ENCODE assay signal across 13 cellular contexts in the genomic region with DNA sequence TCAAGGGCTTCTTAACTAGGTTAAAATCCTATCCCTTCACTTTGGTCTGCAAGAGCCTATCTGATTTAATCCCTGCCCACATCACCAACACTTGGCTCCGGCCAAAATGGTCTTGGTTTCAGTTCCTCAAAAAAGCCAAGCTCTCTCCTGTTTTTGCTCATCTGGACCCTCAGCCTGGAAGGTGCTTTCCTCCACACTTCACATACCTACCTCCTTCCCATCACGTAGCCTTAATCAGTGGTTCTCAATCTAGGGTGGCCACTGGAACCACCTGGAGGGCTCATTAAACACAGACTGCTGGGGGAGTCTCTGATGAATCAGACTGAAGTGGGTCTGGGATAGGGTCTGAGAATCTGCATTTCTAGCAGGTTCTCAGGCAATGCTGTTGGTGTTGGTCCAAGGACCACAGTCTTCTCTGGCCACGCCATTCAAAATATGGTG.
DNase-seq lines count a peak whose midpoint lies in the region; ATAC-seq, FAIRE-seq and TF ChIP-seq lines count a peak whose summit lies in the region.
"Had no signal": no experiment of that assay in that cellular context is flagged by ENCODE, and none has a peak within 500 bp of the region (broad histone marks: within the 10 kb centered on the region; RNA-seq: fewer than 3 reads in every experiment).

No MANE protein-coding gene starts in this region.

- H3K4me3 ChIP-seq in suprapubic skin (no peak overlapping the region), small intestine (ENCODE audit: low read depth in 1 of 2, low read length in 2 of 2) (no peak overlapping the region)
- H3K4me3 ChIP-seq: right lobe of liver had no signal

- no peak for TF ChIP-seq POLR2A in suprapubic skin (IDR thresholded peaks at IDR 0.05)

- peaks cover 5% of the 10 kb centered on the region for H3K9me3 Mint-ChIP-seq in memory B cell

- H3K9me3 ChIP-seq in suprapubic skin (no peaks in the 10 kb centered on the region), small intestine (ENCODE audit: control insufficient read depth, low read depth) (no peaks in the 10 kb centered on the region)
- H3K9me3 ChIP-seq: right lobe of liver, SK-N-SH had no signal

- 94% methylated on average over 3 of the region's 3 CpGs for WGBS in suprapubic skin
- 85 to 91% (median 87%) methylated on average over 3 of the region's 3 CpGs for WGBS in small intestine, 3 donors

- H3K27ac Mint-ChIP-seq in memory B cell = peak overlapping the region; percentile 52
- H3K27ac Mint-ChIP-seq: activated CD4-positive, alpha-beta memory T cell treated with anti-CD3 and anti-CD28 coated beads, Interleukin-2, amount 10 ng/mL, durations not matched to agents 7 days and 5 days had no signal

- DNase-seq in memory B cell (ENCODE audit: low spot score in 2 of 2) = no peak
- no peak for DNase-seq in Kasumi-1 (lab: John Stamatoyannopoulos, UW)
- DNase-seq in suprapubic skin (ENCODE audit: low spot score in 2 of 2) = no peak
- DNase-seq in small intestine = no peak
- no peak for DNase-seq in AG08395 (ENCODE audit: low spot score)
- DNase-seq: activated CD4-positive, alpha-beta memory T cell treated with anti-CD3 and anti-CD28 coated beads, Interleukin-2, amount 10 ng/mL, durations not matched to agents 7 days and 5 days; DMS79; right lobe of liver; SK-N-SH had no signal

- H3K27me3 ChIP-seq in suprapubic skin (no peaks in the 10 kb centered on the region), small intestine (ENCODE audit: control insufficient read depth in 2 of 2, insufficient read depth in 2 of 2, low read length in 2 of 2) (no peaks in the 10 kb centered on the region)
- H3K27me3 ChIP-seq: right lobe of liver had no signal

- peaks cover 44% of the 10 kb centered on the region for H3K36me3 Mint-ChIP-seq in memory B cell

- ATAC-seq in GM18870 (IDR thresholded peaks at IDR 0.05; ENCODE audit: unreplicated experiment) = peak; percentile 95
- peak; percentile 89 for ATAC-seq in GM21576 (IDR thresholded peaks at IDR 0.05; ENCODE audit: unreplicated experiment)
- peak; percentile 97 for ATAC-seq in HG03175 (IDR thresholded peaks at IDR 0.05; ENCODE audit: unreplicated experiment)
- no peak for ATAC-seq in memory B cell (ENCODE audit: low read depth)
- ATAC-seq: right lobe of liver had no signal

- TF ChIP-seq EP300 in suprapubic skin (IDR thresholded peaks at IDR 0.05) = no peak

- H3K27me3 Mint-ChIP-seq in memory B cell = no peaks in the 10 kb centered on the region
- H3K27me3 Mint-ChIP-seq: activated CD4-positive, alpha-beta memory T cell treated with anti-CD3 and anti-CD28 coated beads, Interleukin-2, amount 10 ng/mL, durations not matched to agents 7 days and 5 days had no signal

- no peak for TF ChIP-seq CTCF in suprapubic skin (IDR thresholded peaks at IDR 0.05)

- no peaks in the 10 kb centered on the region for H3K36me3 ChIP-seq in suprapubic skin
- no peaks in the 10 kb centered on the region for H3K36me3 ChIP-seq in small intestine (ENCODE audit: control insufficient read depth in 2 of 2, insufficient read depth in 2 of 2, low read length in 2 of 2)
- H3K36me3 ChIP-seq: right lobe of liver had no signal

- H3K27ac ChIP-seq in suprapubic skin = no peak overlapping the region
- no peak overlapping the region for H3K27ac ChIP-seq in small intestine (ENCODE audit: low read depth in 1 of 2, low read length in 1 of 2)
- H3K27ac ChIP-seq: HL-60, right lobe of liver had no signal

- peaks cover 55% of the 10 kb centered on the region for H3K4me1 Mint-ChIP-seq in memory B cell
- H3K4me1 Mint-ChIP-seq: activated CD4-positive, alpha-beta memory T cell treated with anti-CD3 and anti-CD28 coated beads, Interleukin-2, amount 10 ng/mL, durations not matched to agents 7 days and 5 days had no signal

- no peak for FAIRE-seq in small intestine (lab: Jason Lieb, UNC)

- H3K4me1 ChIP-seq in suprapubic skin (no peaks in the 10 kb centered on the region), small intestine (ENCODE audit: control insufficient read depth in 2 of 2, insufficient read depth in 1 of 2, low read depth in 1 of 2, low read length in 1 of 2) (no peaks in the 10 kb centered on the region)

- H3K4me3 Mint-ChIP-seq in memory B cell = no peak overlapping the region
- H3K4me3 Mint-ChIP-seq: activated CD4-positive, alpha-beta memory T cell treated with anti-CD3 and anti-CD28 coated beads, Interleukin-2, amount 10 ng/mL, durations not matched to agents 7 days and 5 days had no signal
